ENCODE assay signal across 1 cellular context in the genomic region with DNA sequence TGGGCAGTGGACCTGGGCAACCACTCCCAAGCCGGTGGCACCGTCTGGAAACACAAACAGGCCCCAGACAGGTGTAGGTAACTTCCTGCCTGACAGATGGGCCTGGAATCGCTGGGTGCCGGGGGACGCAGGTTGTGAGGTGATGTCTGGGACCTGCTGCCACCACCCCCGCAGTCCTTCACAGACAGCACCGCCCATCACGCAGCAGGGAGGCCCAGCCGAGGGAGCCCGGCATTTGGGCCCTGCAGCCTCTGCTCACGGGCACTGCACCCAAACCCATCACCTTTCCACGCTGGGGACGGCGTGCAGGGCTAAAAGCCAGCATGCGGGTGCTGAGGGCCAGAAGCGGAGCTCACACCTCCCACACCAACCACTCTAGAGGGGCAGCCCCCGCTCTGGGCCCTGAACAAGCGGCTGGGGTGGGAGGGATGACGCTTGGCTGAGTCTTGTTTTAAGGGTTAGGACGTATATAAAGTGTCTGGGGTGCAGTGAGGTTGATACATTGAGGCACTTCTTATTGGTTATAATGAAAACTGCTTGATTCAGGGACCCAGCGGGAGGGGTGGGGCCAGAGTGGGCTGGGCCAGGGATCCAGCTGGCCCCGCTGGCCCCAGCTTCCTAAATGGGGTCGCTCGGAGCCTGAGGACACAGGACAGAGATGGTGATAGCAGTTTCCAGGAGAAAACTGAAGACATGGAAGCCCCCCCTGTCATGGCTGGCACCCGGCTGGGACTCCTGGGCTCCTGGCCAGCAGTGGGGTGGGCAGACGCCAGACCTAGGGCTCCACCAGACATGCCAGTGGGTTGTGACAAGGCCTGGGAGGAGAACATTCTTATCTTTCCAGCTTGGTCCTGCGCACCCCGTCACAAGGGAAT.
TF ChIP-seq lines count a peak whose summit lies in the region.

No MANE protein-coding gene starts in this region.

TF ChIP-seq in GM23338, 12 proteins besides CTCF, POLR2A, EP300 and RAD21 (continued from another document):
- TF ChIP-seq, protein P1, sequence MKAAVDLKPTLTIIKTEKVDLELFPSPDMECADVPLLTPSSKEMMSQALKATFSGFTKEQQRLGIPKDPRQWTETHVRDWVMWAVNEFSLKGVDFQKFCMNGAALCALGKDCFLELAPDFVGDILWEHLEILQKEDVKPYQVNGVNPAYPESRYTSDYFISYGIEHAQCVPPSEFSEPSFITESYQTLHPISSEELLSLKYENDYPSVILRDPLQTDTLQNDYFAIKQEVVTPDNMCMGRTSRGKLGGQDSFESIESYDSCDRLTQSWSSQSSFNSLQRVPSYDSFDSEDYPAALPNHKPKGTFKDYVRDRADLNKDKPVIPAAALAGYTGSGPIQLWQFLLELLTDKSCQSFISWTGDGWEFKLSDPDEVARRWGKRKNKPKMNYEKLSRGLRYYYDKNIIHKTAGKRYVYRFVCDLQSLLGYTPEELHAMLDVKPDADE (IDR thresholded peaks at IDR 0.05), result no peak
- TF ChIP-seq CREB1 (CRISPR knock-in tag; IDR thresholded peaks at IDR 0.05; ENCODE audit: low read depth) (no peak), EZH2 (IDR thresholded peaks at IDR 0.05; ENCODE audit: low read depth, unreplicated experiment) (no peak), NANOG (IDR thresholded peaks at IDR 0.05; ENCODE audit: borderline replicate concordance) (no peak), JUNB (IDR thresholded peaks at IDR 0.05; ENCODE audit: unreplicated experiment) (no peak), STAT1 (IDR thresholded peaks at IDR 0.05; ENCODE audit: unreplicated experiment) (no peak), ZNF114 (CRISPR knock-in tag; IDR thresholded peaks at IDR 0.05) (no peak)
- TF ChIP-seq, protein P2, sequence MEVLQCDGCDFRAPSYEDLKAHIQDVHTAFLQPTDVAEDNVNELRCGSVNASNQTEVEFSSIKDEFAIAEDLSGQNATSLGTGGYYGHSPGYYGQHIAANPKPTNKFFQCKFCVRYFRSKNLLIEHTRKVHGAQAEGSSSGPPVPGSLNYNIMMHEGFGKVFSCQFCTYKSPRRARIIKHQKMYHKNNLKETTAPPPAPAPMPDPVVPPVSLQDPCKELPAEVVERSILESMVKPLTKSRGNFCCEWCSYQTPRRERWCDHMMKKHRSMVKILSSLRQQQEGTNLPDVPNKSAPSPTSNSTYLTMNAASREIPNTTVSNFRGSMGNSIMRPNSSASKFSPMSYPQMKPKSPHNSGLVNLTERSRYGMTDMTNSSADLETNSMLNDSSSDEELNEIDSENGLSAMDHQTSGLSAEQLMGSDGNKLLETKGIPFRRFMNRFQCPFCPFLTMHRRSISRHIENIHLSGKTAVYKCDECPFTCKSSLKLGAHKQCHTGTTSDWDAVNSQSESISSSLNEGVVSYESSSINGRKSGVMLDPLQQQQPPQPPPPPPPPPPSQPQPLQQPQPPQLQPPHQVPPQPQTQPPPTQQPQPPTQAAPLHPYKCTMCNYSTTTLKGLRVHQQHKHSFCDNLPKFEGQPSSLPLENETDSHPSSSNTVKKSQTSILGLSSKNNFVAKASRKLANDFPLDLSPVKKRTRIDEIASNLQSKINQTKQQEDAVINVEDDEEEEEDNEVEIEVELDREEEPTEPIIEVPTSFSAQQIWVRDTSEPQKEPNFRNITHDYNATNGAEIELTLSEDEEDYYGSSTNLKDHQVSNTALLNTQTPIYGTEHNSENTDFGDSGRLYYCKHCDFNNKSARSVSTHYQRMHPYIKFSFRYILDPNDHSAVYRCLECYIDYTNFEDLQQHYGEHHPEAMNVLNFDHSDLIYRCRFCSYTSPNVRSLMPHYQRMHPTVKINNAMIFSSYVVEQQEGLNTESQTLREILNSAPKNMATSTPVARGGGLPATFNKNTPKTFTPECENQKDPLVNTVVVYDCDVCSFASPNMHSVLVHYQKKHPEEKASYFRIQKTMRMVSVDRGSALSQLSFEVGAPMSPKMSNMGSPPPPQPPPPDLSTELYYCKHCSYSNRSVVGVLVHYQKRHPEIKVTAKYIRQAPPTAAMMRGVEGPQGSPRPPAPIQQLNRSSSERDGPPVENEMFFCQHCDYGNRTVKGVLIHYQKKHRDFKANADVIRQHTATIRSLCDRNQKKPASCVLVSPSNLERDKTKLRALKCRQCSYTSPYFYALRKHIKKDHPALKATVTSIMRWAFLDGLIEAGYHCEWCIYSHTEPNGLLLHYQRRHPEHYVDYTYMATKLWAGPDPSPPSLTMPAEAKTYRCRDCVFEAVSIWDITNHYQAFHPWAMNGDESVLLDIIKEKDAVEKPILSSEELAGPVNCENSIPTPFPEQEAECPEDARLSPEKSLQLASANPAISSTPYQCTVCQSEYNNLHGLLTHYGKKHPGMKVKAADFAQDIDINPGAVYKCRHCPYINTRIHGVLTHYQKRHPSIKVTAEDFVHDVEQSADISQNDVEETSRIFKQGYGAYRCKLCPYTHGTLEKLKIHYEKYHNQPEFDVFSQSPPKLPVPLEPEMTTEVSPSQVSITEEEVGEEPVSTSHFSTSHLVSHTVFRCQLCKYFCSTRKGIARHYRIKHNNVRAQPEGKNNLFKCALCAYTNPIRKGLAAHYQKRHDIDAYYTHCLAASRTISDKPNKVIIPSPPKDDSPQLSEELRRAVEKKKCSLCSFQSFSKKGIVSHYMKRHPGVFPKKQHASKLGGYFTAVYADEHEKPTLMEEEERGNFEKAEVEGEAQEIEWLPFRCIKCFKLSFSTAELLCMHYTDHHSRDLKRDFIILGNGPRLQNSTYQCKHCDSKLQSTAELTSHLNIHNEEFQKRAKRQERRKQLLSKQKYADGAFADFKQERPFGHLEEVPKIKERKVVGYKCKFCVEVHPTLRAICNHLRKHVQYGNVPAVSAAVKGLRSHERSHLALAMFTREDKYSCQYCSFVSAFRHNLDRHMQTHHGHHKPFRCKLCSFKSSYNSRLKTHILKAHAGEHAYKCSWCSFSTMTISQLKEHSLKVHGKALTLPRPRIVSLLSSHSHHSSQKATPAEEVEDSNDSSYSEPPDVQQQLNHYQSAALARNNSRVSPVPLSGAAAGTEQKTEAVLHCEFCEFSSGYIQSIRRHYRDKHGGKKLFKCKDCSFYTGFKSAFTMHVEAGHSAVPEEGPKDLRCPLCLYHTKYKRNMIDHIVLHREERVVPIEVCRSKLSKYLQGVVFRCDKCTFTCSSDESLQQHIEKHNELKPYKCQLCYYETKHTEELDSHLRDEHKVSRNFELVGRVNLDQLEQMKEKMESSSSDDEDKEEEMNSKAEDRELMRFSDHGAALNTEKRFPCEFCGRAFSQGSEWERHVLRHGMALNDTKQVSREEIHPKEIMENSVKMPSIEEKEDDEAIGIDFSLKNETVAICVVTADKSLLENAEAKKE (CRISPR knock-in tag; IDR thresholded peaks at IDR 0.05), result no peak
